ENCODE assay signal across 27 cellular contexts in genomic region chr14:85279407-85279806, GRCh38.
"Had no signal": no experiment of that assay in that cellular context is flagged by ENCODE, and none has a peak within 500 bp of the region (broad histone marks: within the 10 kb centered on the region; RNA-seq: fewer than 3 reads in every experiment).

No MANE protein-coding gene starts in this region.

- H3K79me2 ChIP-seq: hepatocyte had no signal

- H2AFZ ChIP-seq: hepatocyte had no signal

- H3K4me3 ChIP-seq: dorsolateral prefrontal cortex, esophagus muscularis mucosa, gastroesophageal sphincter, heart left ventricle, hepatocyte, lung, ovary, psoas muscle, sigmoid colon, skin epidermis, spleen, testis, tibial artery had no signal

- ATAC-seq: gastroesophageal sphincter; heart left ventricle; natural killer cell; psoas muscle; right cardiac atrium; stimulated activated memory B cell treated with anti-CD40 and anti-IgM and Interleukin-4, amounts not matched to agents 10 μg/mL and 1 μg/mL and 100 μg/mL, for 72 hours; stimulated activated naive CD8-positive, alpha-beta T cell treated with anti-CD3 and anti-CD28 coated beads, Interleukin-15, Interleukin-2, amounts not matched to agents 100 U/mL and 50 U/mL, for 24 hours had no signal

- FAIRE-seq: colon, islet of Langerhans had no signal

- H3K4me1 ChIP-seq: esophagus muscularis mucosa, gastroesophageal sphincter, heart left ventricle, psoas muscle, sigmoid colon, spleen, tibial artery had no signal

- DNase-seq: dorsolateral prefrontal cortex; effector CD8-positive, alpha-beta T cell; endodermal cell; heart left ventricle; kidney glomerular epithelial cell; natural killer cell; occipital lobe; ovary; posterior cingulate gyrus; psoas muscle; right cardiac atrium; sigmoid colon; spleen; stimulated activated CD4-positive, alpha-beta T cell treated with anti-CD3 and anti-CD28 coated beads, Interleukin-4, amount 100 ng/mL, for 4 hours; stimulated activated naive CD8-positive, alpha-beta T cell treated with anti-CD3 and anti-CD28 coated beads, Interleukin-15, Interleukin-2, amounts not matched to agents 100 U/mL and 50 U/mL, for 24 hours; substantia nigra; testis; tibial artery had no signal

- H3K4me2 ChIP-seq: hepatocyte had no signal

- H3K27ac ChIP-seq: dorsolateral prefrontal cortex, esophagus muscularis mucosa, foreskin keratinocyte, gastroesophageal sphincter, heart left ventricle, hepatocyte, ovary, psoas muscle, sigmoid colon, skin epidermis, spleen, testis, tibial artery had no signal

- H3K27me3 ChIP-seq: esophagus muscularis mucosa, foreskin keratinocyte, gastroesophageal sphincter, heart left ventricle, hepatocyte, ovary, sigmoid colon, spleen, testis, tibial artery had no signal

- H3K36me3 ChIP-seq: esophagus muscularis mucosa, gastroesophageal sphincter, heart left ventricle, ovary, sigmoid colon, spleen, tibial artery had no signal

- H3K9me3 ChIP-seq: esophagus muscularis mucosa, gastroesophageal sphincter, heart left ventricle, ovary, psoas muscle, sigmoid colon, spleen, testis, tibial artery had no signal
